In the genomic region with DNA sequence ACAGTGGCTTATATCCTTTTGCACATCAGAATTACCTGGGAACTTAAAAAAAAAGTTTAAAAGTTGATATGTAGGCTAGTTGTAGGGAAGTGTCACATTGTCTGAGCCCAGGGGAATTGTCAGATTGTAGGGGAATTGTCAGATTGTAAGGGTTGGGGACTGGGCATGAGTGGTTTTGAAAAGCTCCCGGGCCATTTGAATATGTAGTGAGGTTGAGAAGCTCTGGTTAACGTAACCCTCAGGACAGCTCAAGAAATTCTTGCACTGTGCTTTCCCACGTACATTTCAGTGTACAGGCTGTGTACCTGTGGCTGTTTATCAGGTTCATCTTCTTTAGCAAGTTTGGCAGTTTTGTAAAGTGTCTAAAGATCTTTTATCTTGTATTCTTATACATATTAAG, we compare ENCODE assay signal across 22 cellular contexts.
"Had no signal": no experiment of that assay in that cellular context is flagged by ENCODE, and none has a peak within 500 bp of the region (broad histone marks: within the 10 kb centered on the region; RNA-seq: fewer than 3 reads in every experiment).

No MANE protein-coding gene starts in this region.

- H3K4me3 ChIP-seq: body of pancreas, left lung, prostate gland, right atrium auricular region, suprapubic skin, transverse colon, vagina had no signal

- H3K27me3 ChIP-seq: body of pancreas, foreskin keratinocyte, left lung, right atrium auricular region, suprapubic skin, transverse colon, vagina had no signal

- H3K9me3 Mint-ChIP-seq: activated naive CD8-positive, alpha-beta T cell treated with anti-CD3 and anti-CD28 coated beads, Interleukin-2, amount 10 ng/mL, durations not matched to agents 7 days and 5 days; activated T-helper 17 cell treated with anti-CD3 and anti-CD28 coated beads, Interleukin-2, amount 50 U/mL, for 72 hours; nephron; stimulated activated naive CD8-positive, alpha-beta T cell treated with anti-CD3 and anti-CD28 coated beads, Interleukin-15, amount 100 ng/mL, for 72 hours; T-helper 2 cell treated with Interferon-gamma antibody and Interleukin-4, amounts not matched to agents 5 μg/mL and 100 μg/mL, for 36 hours had no signal

- H3K27me3 Mint-ChIP-seq: activated CD4-positive, alpha-beta T cell treated with anti-CD3 and anti-CD28 coated beads for 36 hours; activated naive CD8-positive, alpha-beta T cell treated with anti-CD3 and anti-CD28 coated beads, Interleukin-2, amount 10 ng/mL, durations not matched to agents 7 days and 5 days; activated T-helper 17 cell treated with anti-CD3 and anti-CD28 coated beads, Interleukin-2, amount 50 U/mL, for 72 hours; stimulated activated naive CD8-positive, alpha-beta T cell treated with anti-CD3 and anti-CD28 coated beads, Interleukin-15, amount 100 ng/mL, for 72 hours had no signal

- H3K36me3 ChIP-seq: left lung, prostate gland, right atrium auricular region, suprapubic skin, transverse colon, vagina had no signal

- DNase-seq: activated CD4-positive, alpha-beta T cell treated with anti-CD3 and anti-CD28 coated beads for 36 hours; activated CD4-positive, alpha-beta T cell treated with anti-CD3 and anti-CD28 coated beads, Interleukin-2, amount 50 U/mL, for 48 hours; activated naive CD4-positive, alpha-beta T cell treated with Interleukin-2 at 50 U/mL for 16 hours; activated naive CD8-positive, alpha-beta T cell treated with anti-CD3 and anti-CD28 coated beads, Interleukin-2, amount 10 ng/mL, durations not matched to agents 7 days and 5 days; activated T-cell treated with anti-CD3 and anti-CD28 coated beads for 4 hours; amygdala; body of pancreas; caudate nucleus; foreskin keratinocyte; kidney; left lung; occipital lobe; stimulated activated naive CD8-positive, alpha-beta T cell treated with anti-CD3 and anti-CD28 coated beads, Interleukin-15, amount 100 ng/mL, for 72 hours; transverse colon had no signal

- H3K27ac Mint-ChIP-seq: activated CD4-positive, alpha-beta T cell treated with anti-CD3 and anti-CD28 coated beads for 36 hours; activated naive CD8-positive, alpha-beta T cell treated with anti-CD3 and anti-CD28 coated beads, Interleukin-2, amount 10 ng/mL, durations not matched to agents 7 days and 5 days; activated T-helper 17 cell treated with anti-CD3 and anti-CD28 coated beads, Interleukin-2, amount 50 U/mL, for 72 hours; stimulated activated naive CD8-positive, alpha-beta T cell treated with anti-CD3 and anti-CD28 coated beads, Interleukin-15, amount 100 ng/mL, for 72 hours; T-helper 2 cell treated with Interferon-gamma antibody and Interleukin-4, amounts not matched to agents 5 μg/mL and 100 μg/mL, for 36 hours had no signal

- H3K4me3 Mint-ChIP-seq: activated CD4-positive, alpha-beta T cell treated with anti-CD3 and anti-CD28 coated beads for 36 hours; activated naive CD8-positive, alpha-beta T cell treated with anti-CD3 and anti-CD28 coated beads, Interleukin-2, amount 10 ng/mL, durations not matched to agents 7 days and 5 days; activated T-helper 17 cell treated with anti-CD3 and anti-CD28 coated beads, Interleukin-2, amount 50 U/mL, for 72 hours; nephron; stimulated activated naive CD8-positive, alpha-beta T cell treated with anti-CD3 and anti-CD28 coated beads, Interleukin-15, amount 100 ng/mL, for 72 hours; T-helper 2 cell treated with Interferon-gamma antibody and Interleukin-4, amounts not matched to agents 5 μg/mL and 100 μg/mL, for 36 hours; WTC11 had no signal

- H3K27ac ChIP-seq: body of pancreas, foreskin keratinocyte, prostate gland, right atrium auricular region, suprapubic skin, transverse colon, vagina had no signal

- ATAC-seq: activated CD4-positive, alpha-beta T cell treated with anti-CD3 and anti-CD28 coated beads for 36 hours; activated T-helper 17 cell treated with anti-CD3 and anti-CD28 coated beads, Interleukin-2, amount 50 U/mL, for 72 hours; body of pancreas; foreskin keratinocyte; left lung; stimulated activated naive CD8-positive, alpha-beta T cell treated with anti-CD3 and anti-CD28 coated beads, Interleukin-15, amount 100 ng/mL, for 72 hours; WTC11 had no signal

- H3K4me1 ChIP-seq: prostate gland had no signal

- H3K9me3 ChIP-seq: body of pancreas, left lung, prostate gland, right atrium auricular region, suprapubic skin, transverse colon, vagina had no signal
